In genomic region chr12:41634096-41634495, GRCh38 we compare ENCODE assay signal across 17 cellular contexts.
A peak's percentile ranks its signal among the peaks of the same experiment; 100 is the strongest.
DNase-seq lines count a peak whose midpoint lies in the region; TF ChIP-seq lines count a peak whose summit lies in the region.
"Had no signal": no experiment of that assay in that cellular context is flagged by ENCODE, and none has a peak within 500 bp of the region (broad histone marks: within the 10 kb centered on the region; RNA-seq: fewer than 3 reads in every experiment).

No MANE protein-coding gene starts in this region.

- no peak overlapping the region for H3K23ac ChIP-seq in neuronal stem cell (ENCODE audit: low read depth, low read length, poor library complexity)

- DNase-seq in DMS 273 (lab: John Stamatoyannopoulos, UW; ENCODE audit: unreplicated experiment) (peak; percentile 3), DMS 273 treated with DMSO at 0.1 percent for 48 hours (lab: John Stamatoyannopoulos, UW) (no peak), NCI-H82 (lab: John Stamatoyannopoulos, UW) (peak; percentile 98), neuronal stem cell (ENCODE audit: low spot score) (no peak), Peyer's patch (no peak), GM20000 (ENCODE audit: low spot score) (no peak), OCI-LY7 (ENCODE audit: low spot score) (no peak)
- DNase-seq: AML-193; Caco-2; CD4-positive, alpha-beta T cell; GOT3; H7; HFFc6 had no signal

- H2BK15ac ChIP-seq in neuronal stem cell (ENCODE audit: low read length): no peak overlapping the region

- H3K4me1 ChIP-seq in neuronal stem cell (ENCODE audit: control insufficient read depth in 2 of 2, insufficient read depth in 1 of 2, low read depth in 1 of 2, low read length in 2 of 2): no peaks in the 10 kb centered on the region
- H3K4me1 ChIP-seq in Peyer's patch: no peaks in the 10 kb centered on the region
- H3K4me1 ChIP-seq in OCI-LY7 (ENCODE audit: insufficient read depth, low read length, poor library complexity, severe bottlenecking): no peaks in the 10 kb centered on the region
- H3K4me1 ChIP-seq: A549, Caco-2 had no signal

- no peak overlapping the region for H3K14ac ChIP-seq in neuronal stem cell (ENCODE audit: low read length)

- H2AFZ ChIP-seq in neuronal stem cell (ENCODE audit: low read length): peak overlapping the region; percentile 40
- H2AFZ ChIP-seq in OCI-LY7 (ENCODE audit: low read length): no peak overlapping the region

- H2BK12ac ChIP-seq in neuronal stem cell (ENCODE audit: low read length): no peak overlapping the region

- WGBS in neuronal stem cell (ENCODE audit: extremely low coverage in 2 of 2, insufficient read length in 2 of 2, insufficient replicate concordance in 1 of 2), 2 donors: no CpG with 5 or more reads among the region's 4 CpGs

- H3K79me2 ChIP-seq in OCI-LY7 (ENCODE audit: insufficient read depth, low read depth, low read length): no peaks in the 10 kb centered on the region

- no peak overlapping the region for H2BK120ac ChIP-seq in neuronal stem cell (ENCODE audit: low read depth, low read length)

- H3K9me2 ChIP-seq in OCI-LY7 (ENCODE audit: insufficient read depth, low read length): no peaks in the 10 kb centered on the region

- H3K27me3 ChIP-seq in neuronal stem cell (ENCODE audit: control insufficient read depth in 3 of 3, insufficient read depth in 3 of 3, low read depth in 1 of 3, low read length in 3 of 3): no peaks in the 10 kb centered on the region
- H3K27me3 ChIP-seq in Peyer's patch: no peaks in the 10 kb centered on the region

- POLR2A ChIA-PET in OCI-LY7 (lab: Charles Lee): interaction anchor here (1.0 to 1.3 kb wide), 2 partner anchors 26 to 46 kb away, joined by 3 to 5 read pairs; no protein-coding TSS in a partner anchor

- H3K4me3 ChIP-seq in neuronal stem cell (ENCODE audit: low read length in 2 of 2) (no peak overlapping the region), Peyer's patch (no peak overlapping the region), OCI-LY7 (ENCODE audit: low read depth, low read length, poor library complexity, severe bottlenecking) (no peak overlapping the region)
- H3K4me3 ChIP-seq: A549 had no signal

- H3K9me3 ChIP-seq in neuronal stem cell (replicated peaks in 1 of 2; ENCODE audit: control insufficient read depth in 2 of 2, insufficient read depth in 1 of 2, low read depth in 1 of 2, low read length in 2 of 2): peaks cover 0 to 4% of the 10 kb centered on the region in 2 donors
- H3K9me3 ChIP-seq in Peyer's patch: no peaks in the 10 kb centered on the region
- no peaks in the 10 kb centered on the region; the same call in 1 of the 2 replicates for H3K9me3 ChIP-seq in OCI-LY7 (ENCODE audit: low read length)
- H3K9me3 ChIP-seq: A549, Caco-2 had no signal

- no peak overlapping the region for H3K4ac ChIP-seq in neuronal stem cell (ENCODE audit: low read length)

- BruUV-seq in OCI-LY7 (replicated peaks; lab: Mats Ljungman, UMichigan): no TSS peak

- H3K4me2 ChIP-seq in neuronal stem cell (ENCODE audit: insufficient read depth, low read length, poor library complexity, severe bottlenecking) (no peak overlapping the region), OCI-LY7 (ENCODE audit: low read length) (no peak overlapping the region)
- H3K4me2 ChIP-seq: A549 had no signal

- CTCF ChIA-PET in OCI-LY7 (lab: Charles Lee; ENCODE audit: unreplicated experiment): no interaction called here

- H4K8ac ChIP-seq in neuronal stem cell (ENCODE audit: low read depth, low read length): no peak overlapping the region

- H3K79me1 ChIP-seq in neuronal stem cell (ENCODE audit: low read depth, low read length): no peaks in the 10 kb centered on the region

- TF ChIP-seq CTCF in Peyer's patch (IDR thresholded peaks at IDR 0.05): no peak
- TF ChIP-seq CTCF in GM20000 (IDR thresholded peaks at IDR 0.05; ENCODE audit: extremely low read depth, missing control alignments): no peak
- TF ChIP-seq CTCF in OCI-LY7 (conservative IDR thresholded peaks at IDR 0.05; ENCODE audit: low read length): no peak

- no peak overlapping the region for H3K9ac ChIP-seq in neuronal stem cell (ENCODE audit: low read depth, low read length, poor library complexity)

- no peak overlapping the region for H4K91ac ChIP-seq in neuronal stem cell (ENCODE audit: low read depth, low read length, poor library complexity)

- H3K36me3 ChIP-seq in neuronal stem cell (replicated peaks in 1 of 2; ENCODE audit: control insufficient read depth in 2 of 2, insufficient read depth in 2 of 2, low read length in 2 of 2): no peaks in the 10 kb centered on the region
- no peaks in the 10 kb centered on the region for H3K36me3 ChIP-seq in Peyer's patch
- no peaks in the 10 kb centered on the region for H3K36me3 ChIP-seq in OCI-LY7 (ENCODE audit: insufficient read depth, low read length)

- H2AK5ac ChIP-seq in neuronal stem cell (ENCODE audit: low read depth, low read length): no peak overlapping the region

- TF ChIP-seq POLR2A in Peyer's patch (IDR thresholded peaks at IDR 0.05): no peak

- intact Hi-C loops in OCI-LY7 (cut with micrococcal nuclease; ENCODE audit: unreplicated experiment): no loop called here

- H3K27ac ChIP-seq in neuronal stem cell (replicated peaks; ENCODE audit: low read length) (no peak overlapping the region), Peyer's patch (no peak overlapping the region), OCI-LY7 (ENCODE audit: low read depth, low read length, poor library complexity, severe bottlenecking) (no peak overlapping the region)
- H3K27ac ChIP-seq: 22Rv1, A549, C4-2B, HL-60 had no signal

- H2BK5ac ChIP-seq in neuronal stem cell (ENCODE audit: low read length): no peak overlapping the region

- H3K18ac ChIP-seq in neuronal stem cell (ENCODE audit: low read length): no peak overlapping the region

- H4K20me1 ChIP-seq in OCI-LY7 (ENCODE audit: insufficient read depth, low read length): no peaks in the 10 kb centered on the region

Comparison
In these comparisons a context has a peak if more than half of its experiments do, and no peak if none do; other contexts are left out.
1. DNase-seq: peak in DMS 273 (single experiment) and NCI-H82 (single experiment); none in DMS 273 treated with DMSO at 0.1 percent for 48 hours (single experiment), neuronal stem cell (single experiment), Peyer's patch (0 of 3), GM20000 (single experiment) and OCI-LY7 (single experiment).